ENCODE assay signal across 8 cellular contexts in genomic region chr4:51831133-51831532, GRCh38. TPM values are rescaled to one million over a fixed set of nuclear protein-coding genes. Genes with fewer than 3 reads are reported as not detected.
DNase-seq lines count a peak whose midpoint lies in the region; ATAC-seq and TF ChIP-seq lines count a peak whose summit lies in the region.

No MANE protein-coding gene starts in this region.

- no peaks in the 10 kb centered on the region for H3K36me3 ChIP-seq in BE2C

- no peak overlapping the region for H3K4me3 Mint-ChIP-seq in T-helper 17 cell

- in situ Hi-C loops in astrocyte of the cerebellum (cut with HindIII; ENCODE audit: low sequenced_read_pairs) = no loop called here

- H3K4me1 ChIP-seq in BE2C = peaks cover 14% of the 10 kb centered on the region

- peak; percentile 89 for TF ChIP-seq CTCF in BE2C (IDR thresholded peaks at IDR 0.05; ENCODE audit: low read depth, low read length)
- TF ChIP-seq CTCF in astrocyte of the cerebellum (IDR thresholded peaks at IDR 0.05; ENCODE audit: low read depth, low read length, missing control alignments) = peak; percentile 68

- H3K27ac Mint-ChIP-seq in T-helper 17 cell = peak overlapping the region; percentile 8

- H3K27me3 ChIP-seq in BE2C = no peaks in the 10 kb centered on the region

- DNase-seq in BE2C = peak; percentile 79
- DNase-seq in HT1080 (ENCODE audit: low read depth) = peak; percentile 47
- peak; percentile 27 to 50 (median 35) for DNase-seq in T-helper 17 cell
- no peak for DNase-seq in astrocyte of the cerebellum (ENCODE audit: low read depth)
- peak; percentile 61 for DNase-seq in iPS-NIHi7 (ENCODE audit: extremely low spot score)
- DNase-seq in stimulated activated CD4-positive, alpha-beta T cell treated with anti-CD3 and anti-CD28 coated beads, Interleukin-1b, Interleukin-23, amount 100 ng/mL, for 4 hours (ENCODE audit: low read depth in 2 of 2) = peak; percentile 53 to 55
- no peak for DNase-seq in DMS79 treated with DMSO at 0.1 percent for 48 hours (lab: John Stamatoyannopoulos, UW)

- peaks cover 54% of the 10 kb centered on the region for H3K27me3 Mint-ChIP-seq in T-helper 17 cell

- ATAC-seq in GM18868 (IDR thresholded peaks at IDR 0.05; ENCODE audit: unreplicated experiment) (peak; percentile 82), T-helper 17 cell (peak; percentile 74)

- H3K4me1 Mint-ChIP-seq in T-helper 17 cell = peaks cover 2% of the 10 kb centered on the region

- H3K4me3 ChIP-seq in BE2C (ENCODE audit: low read depth, low read length) (no peak overlapping the region), astrocyte of the cerebellum (ENCODE audit: low read depth, low read length) (no peak overlapping the region)

- H3K36me3 Mint-ChIP-seq in T-helper 17 cell (ENCODE audit: low read depth) = peaks cover 8% of the 10 kb centered on the region

- H3K9me3 ChIP-seq in BE2C = no peaks in the 10 kb centered on the region; the same call in 1 of the 2 replicates
- no peaks in the 10 kb centered on the region for H3K9me3 ChIP-seq in T-helper 17 cell (ENCODE audit: control insufficient read depth, low read length, poor library complexity, severe bottlenecking)

RNA-seq across cellular contexts. Expression of gene DCUN1D4, which starts 11.8 kb away (rescaled TPM):
- 25.6 TPM for polyA plus RNA-seq in BE2C (2012; ENCODE audit: insufficient read depth, insufficient read length, low read depth)
- total RNA-seq in HT1080 (2014; rRNA removed; shearing (Covaris generic)) = 25.4 and 36.8 TPM in 2 replicates
- 15.5 and 17.8 TPM in 2 replicates for polyA plus RNA-seq in HT1080 (2015; cell fraction: cytosol; rRNA removed)
- 75.8 and 81.4 TPM in 2 replicates for polyA plus RNA-seq in HT1080 (2015; cell fraction: nucleus; rRNA removed)
- total RNA-seq in T-helper 17 cell = 10 to 100 TPM; 30.7 to 39.1 TPM

Comparison
In these comparisons a context has a peak if more than half of its experiments do, and no peak if none do; other contexts are left out.
1. DNase-seq: peak in BE2C (single experiment), HT1080 (single experiment), T-helper 17 cell (3 of 3), iPS-NIHi7 (single experiment) and stimulated activated CD4-positive, alpha-beta T cell treated with anti-CD3 and anti-CD28 coated beads, Interleukin-1b, Interleukin-23, amount 100 ng/mL, for 4 hours (2 of 2); none in astrocyte of the cerebellum (single experiment) and DMS79 treated with DMSO at 0.1 percent for 48 hours (single experiment).